In the genomic region with DNA sequence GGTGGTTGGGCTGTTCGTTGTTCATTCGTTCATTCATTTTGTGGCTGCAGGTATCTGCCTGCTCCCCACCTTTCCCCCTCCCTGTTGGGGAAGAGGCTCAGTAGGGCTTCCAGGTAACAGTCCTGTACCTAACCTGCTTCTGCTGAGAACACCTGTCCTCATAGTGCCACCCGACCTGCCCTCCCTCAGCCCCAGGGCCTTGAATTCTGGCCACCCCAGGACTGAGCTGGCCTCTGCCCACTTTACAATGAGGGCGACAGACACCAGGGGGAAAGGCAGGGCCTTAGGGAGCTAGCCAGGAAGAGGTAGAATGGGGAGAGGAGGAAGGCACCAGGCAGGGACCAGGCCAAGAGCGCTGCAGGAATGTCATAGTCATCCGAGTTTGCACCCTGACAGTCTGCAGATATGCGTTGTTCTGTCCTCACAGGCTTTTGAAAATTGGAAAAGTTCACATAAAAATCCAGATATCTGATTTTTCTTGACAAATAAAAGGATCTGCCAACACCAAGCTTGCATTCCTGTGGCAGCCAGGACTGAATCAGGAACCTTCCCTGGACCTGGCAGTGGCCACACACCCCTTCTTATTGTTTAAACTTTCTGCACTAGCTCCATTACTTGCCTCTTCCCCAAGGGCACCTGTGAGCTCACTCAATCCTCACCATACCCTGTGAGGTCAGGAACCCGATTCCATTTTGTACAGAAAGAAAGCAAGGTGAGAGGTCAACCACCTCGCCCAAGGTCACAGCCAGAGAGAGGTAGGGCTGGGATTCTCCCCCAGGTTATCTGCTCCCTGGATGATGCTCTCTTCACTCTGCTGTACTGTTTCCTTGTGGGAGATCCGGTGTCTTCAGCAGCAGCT, we compare ENCODE assay signal across 9 cellular contexts. TPM values are rescaled to one million over a fixed set of nuclear protein-coding genes. Genes with fewer than 3 reads are reported as not detected.
DNase-seq lines count a peak whose midpoint lies in the region; ATAC-seq and TF ChIP-seq lines count a peak whose summit lies in the region.
"Had no signal": no experiment of that assay in that cellular context is flagged by ENCODE, and none has a peak within 500 bp of the region (broad histone marks: within the 10 kb centered on the region; RNA-seq: fewer than 3 reads in every experiment).

No MANE protein-coding gene starts in this region.

- H3K9ac ChIP-seq in duodenal mucosa (ENCODE audit: low read depth in 1 of 2, low read length in 2 of 2) = peak overlapping the region; percentile 10 to 78
- H3K9ac ChIP-seq in muscle layer of colon (ENCODE audit: low read length) = no peak overlapping the region

- H3K27me3 ChIP-seq in duodenal mucosa (ENCODE audit: control insufficient read depth in 1 of 2, insufficient read depth in 2 of 2, low read length in 2 of 2) (no peaks in the 10 kb centered on the region), muscle layer of colon (ENCODE audit: control insufficient read depth in 1 of 2, insufficient read depth in 2 of 2, low read length in 2 of 2) (no peaks in the 10 kb centered on the region), tibial nerve (no peaks in the 10 kb centered on the region)

- no peak for DNase-seq in activated naive CD4-positive, alpha-beta T cell treated with anti-CD3 and anti-CD28 coated beads, Interleukin-2, amount 10 ng/mL, durations not matched to agents 7 days and 5 days
- no peak for DNase-seq in activated naive CD4-positive, alpha-beta T cell treated with Interleukin-2 at 50 U/mL for 16 hours
- DNase-seq in tibial nerve (ENCODE audit: low spot score in 2 of 2) (no peak), GM10266 (ENCODE audit: extremely low spot score) (no peak)
- DNase-seq: NCI-H1105 treated with DMSO at 0.1 percent for 48 hours had no signal

- no peak for TF ChIP-seq POLR2A in tibial nerve (IDR thresholded peaks at IDR 0.05)

- H3K27me3 Mint-ChIP-seq in activated naive CD4-positive, alpha-beta T cell treated with anti-CD3 and anti-CD28 coated beads, Interleukin-2, amount 10 ng/mL, durations not matched to agents 7 days and 5 days = peaks cover 6% of the 10 kb centered on the region

- ATAC-seq in HG03571 (IDR thresholded peaks at IDR 0.05; ENCODE audit: unreplicated experiment) (no peak), HG02642 (IDR thresholded peaks at IDR 0.05; ENCODE audit: poor library complexity, unreplicated experiment) (no peak)

- peaks cover 29 to 42% of the 10 kb centered on the region in 2 donors for H3K4me1 ChIP-seq in duodenal mucosa (ENCODE audit: control insufficient read depth in 1 of 2, insufficient read depth in 2 of 2, low read length in 2 of 2)
- H3K4me1 ChIP-seq in muscle layer of colon (ENCODE audit: insufficient read depth, low read length) = peaks cover 10% of the 10 kb centered on the region
- H3K4me1 ChIP-seq in tibial nerve = peaks cover 0 to 28% (median 12%) of the 10 kb centered on the region in 4 donors

- H3K4me1 Mint-ChIP-seq in activated naive CD4-positive, alpha-beta T cell treated with anti-CD3 and anti-CD28 coated beads, Interleukin-2, amount 10 ng/mL, durations not matched to agents 7 days and 5 days = peaks cover 13% of the 10 kb centered on the region

- H3K9me3 ChIP-seq in duodenal mucosa (ENCODE audit: control insufficient read depth in 1 of 2, low read length in 2 of 2) = no peaks in the 10 kb centered on the region
- no peaks in the 10 kb centered on the region for H3K9me3 ChIP-seq in muscle layer of colon (ENCODE audit: low read length)
- H3K9me3 ChIP-seq in tibial nerve = peaks cover 0 to 3% (median 0%) of the 10 kb centered on the region in 4 donors

- peaks cover 1% of the 10 kb centered on the region for H3K9me3 Mint-ChIP-seq in activated naive CD4-positive, alpha-beta T cell treated with anti-CD3 and anti-CD28 coated beads, Interleukin-2, amount 10 ng/mL, durations not matched to agents 7 days and 5 days

- peak overlapping the region; percentile 73 to 82 for H3K4me3 ChIP-seq in duodenal mucosa (ENCODE audit: low read depth in 1 of 2, low read length in 2 of 2)
- H3K4me3 ChIP-seq in muscle layer of colon (ENCODE audit: low read depth in 1 of 2, low read length in 2 of 2) = peak overlapping the region; percentile 70 to 76
- H3K4me3 ChIP-seq in tibial nerve = peak overlapping the region in 1 of 4 donors; percentile 54

- no peak for TF ChIP-seq CTCF in tibial nerve (IDR thresholded peaks at IDR 0.05)
- no peak for TF ChIP-seq CTCF in GM10266 (IDR thresholded peaks at IDR 0.05; ENCODE audit: control insufficient read depth, insufficient read depth, low read depth, missing control alignments)

- 91 to 92% methylated on average over 10 of the region's 10 CpGs for WGBS in tibial nerve, 2 donors

- TF ChIP-seq EP300 in tibial nerve (IDR thresholded peaks at IDR 0.05) = no peak

- H3K27ac ChIP-seq in duodenal mucosa (ENCODE audit: low read depth, low read length) (peak overlapping the region; percentile 71), muscle layer of colon (ENCODE audit: low read depth, low read length) (peak overlapping the region; percentile 24), tibial nerve (peak overlapping the region; percentile 6 to 88 (median 84))

- CTCF ChIA-PET in activated naive CD4-positive, alpha-beta T cell treated with anti-CD3 and anti-CD28 coated beads, Interleukin-2, amount 10 ng/mL, durations not matched to agents 7 days and 5 days (lab: Charles Lee) = interaction anchor here (3.2 kb wide), 1 partner anchor 13 kb away, joined by 12 read pairs; no protein-coding TSS in a partner anchor

- no peaks in the 10 kb centered on the region for H3K36me3 Mint-ChIP-seq in activated naive CD4-positive, alpha-beta T cell treated with anti-CD3 and anti-CD28 coated beads, Interleukin-2, amount 10 ng/mL, durations not matched to agents 7 days and 5 days

- H3K36me3 ChIP-seq in duodenal mucosa (ENCODE audit: control insufficient read depth in 1 of 2, insufficient read depth in 2 of 2, low read length in 2 of 2) (no peaks in the 10 kb centered on the region), muscle layer of colon (ENCODE audit: insufficient read depth, low read length) (no peaks in the 10 kb centered on the region), tibial nerve (no peaks in the 10 kb centered on the region)

- H3K27ac Mint-ChIP-seq in activated naive CD4-positive, alpha-beta T cell treated with anti-CD3 and anti-CD28 coated beads, Interleukin-2, amount 10 ng/mL, durations not matched to agents 7 days and 5 days = no peak overlapping the region

- H3K4me3 Mint-ChIP-seq in activated naive CD4-positive, alpha-beta T cell treated with anti-CD3 and anti-CD28 coated beads, Interleukin-2, amount 10 ng/mL, durations not matched to agents 7 days and 5 days = peak overlapping the region; percentile 12

RNA-seq across cellular contexts. Expression of a gene that starts 35.3 kb away (rescaled TPM):
- 100 to 1,000 TPM; 101 to 186 (median 119) TPM for total RNA-seq in tibial nerve

Comparison
In these comparisons a context has a peak if more than half of its experiments do, and no peak if none do; other contexts are left out.
1. H3K27ac ChIP-seq: peak in every context shown above with its lines; median percentile 84 in tibial nerve; 71 in duodenal mucosa; 24 in muscle layer of colon.